Comparison of ENCODE assay signal across 11 cellular contexts in the genomic region with DNA sequence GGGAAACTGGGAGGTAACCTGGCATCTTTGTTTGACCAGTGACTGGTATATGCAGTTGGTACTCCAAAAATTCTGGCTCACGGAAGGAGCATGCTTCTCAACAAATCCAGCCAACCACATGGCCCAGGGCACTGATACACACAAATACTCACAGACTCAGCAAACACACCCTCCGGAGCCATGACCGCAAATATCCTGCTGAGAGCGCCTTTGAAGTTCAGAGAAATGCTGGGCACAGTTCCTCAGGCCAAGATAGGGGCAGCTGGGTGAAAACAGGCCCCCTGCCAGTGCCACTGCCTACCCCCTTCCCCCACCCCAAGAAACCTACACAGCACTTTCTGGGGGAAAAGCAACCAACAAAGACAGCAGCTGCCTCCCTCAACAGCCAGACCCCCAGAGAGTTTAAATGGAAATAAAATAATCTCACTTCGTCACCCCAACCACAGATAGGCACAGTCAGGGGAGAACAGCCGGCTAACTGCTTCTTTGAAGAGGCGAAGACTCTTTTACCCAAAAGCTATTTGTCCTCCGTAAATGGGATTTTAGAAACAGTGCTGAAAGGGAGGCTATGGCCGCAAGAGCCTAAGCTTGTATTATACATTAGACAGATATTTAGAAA.
DNase-seq lines count a peak whose midpoint lies in the region; ATAC-seq and TF ChIP-seq lines count a peak whose summit lies in the region.
"Had no signal": no experiment of that assay in that cellular context is flagged by ENCODE, and none has a peak within 500 bp of the region (broad histone marks: within the 10 kb centered on the region; RNA-seq: fewer than 3 reads in every experiment).

No MANE protein-coding gene starts in this region.

- H3K27ac ChIP-seq in SK-N-SH (ENCODE audit: low read depth in 2 of 2, low read length in 1 of 2): no peak overlapping the region

- no peaks in the 10 kb centered on the region for H3K9me3 ChIP-seq in SK-N-SH

- H3K9me3 Mint-ChIP-seq in stimulated activated effector memory CD8-positive, alpha-beta T cell treated with anti-CD3 and anti-CD28 coated beads, Interleukin-12 subunit alpha, Interleukin-12 subunit beta, amount 100 ng/mL, for 72 hours: no peaks in the 10 kb centered on the region

- peak; percentile 27 for ATAC-seq in stimulated activated effector memory CD8-positive, alpha-beta T cell treated with anti-CD3 and anti-CD28 coated beads, Interleukin-12 subunit alpha, Interleukin-12 subunit beta, amount 100 ng/mL, for 72 hours
- ATAC-seq in HG02763 (IDR thresholded peaks at IDR 0.05; ENCODE audit: unreplicated experiment): no peak
- no peak for ATAC-seq in GM18873 (IDR thresholded peaks at IDR 0.05; ENCODE audit: low FRiP score, unreplicated experiment)
- ATAC-seq: K562 had no signal

- no peaks in the 10 kb centered on the region for H3K36me3 Mint-ChIP-seq in stimulated activated effector memory CD8-positive, alpha-beta T cell treated with anti-CD3 and anti-CD28 coated beads, Interleukin-12 subunit alpha, Interleukin-12 subunit beta, amount 100 ng/mL, for 72 hours

- H3K4me3 ChIP-seq in SK-N-SH (ENCODE audit: low read depth in 2 of 2, low read length in 1 of 2): no peak overlapping the region
- H3K4me3 ChIP-seq: K562 had no signal

- H3F3A ChIP-seq in SK-N-SH (replicated peaks; ENCODE audit: insufficient read depth): no peaks in the 10 kb centered on the region

- no peaks in the 10 kb centered on the region for H3K36me3 ChIP-seq in SK-N-SH (replicated peaks in 1 of 2; ENCODE audit: control insufficient read depth in 1 of 2, insufficient read depth in 2 of 2, low read length in 1 of 2)

- 65% methylated on average over 6 of the region's 9 CpGs for WGBS in SK-N-SH (ENCODE audit: low lambda C conversion rate)

- no peaks in the 10 kb centered on the region for H3K9me2 ChIP-seq in SK-N-SH

- no peak overlapping the region for H3K4me3 Mint-ChIP-seq in stimulated activated effector memory CD8-positive, alpha-beta T cell treated with anti-CD3 and anti-CD28 coated beads, Interleukin-12 subunit alpha, Interleukin-12 subunit beta, amount 100 ng/mL, for 72 hours

- POLR2A ChIA-PET in SK-N-SH (lab: Yijun Ruan, JAX): no interaction called here

- no peak overlapping the region for H2AFZ ChIP-seq in SK-N-SH (ENCODE audit: low read depth)

- CTCF ChIA-PET in SK-N-SH (lab: Yijun Ruan, JAX): interaction anchor here (0.6 to 2.1 kb wide), 2 partner anchors 21 to 108 kb away, joined by 3 to 7 read pairs; no protein-coding TSS in a partner anchor

- no peak for TF ChIP-seq EP300 in SK-N-SH (IDR thresholded peaks at IDR 0.05; ENCODE audit: borderline replicate concordance in 1 of 2, low read depth in 1 of 2, low read length in 1 of 2)

- TF ChIP-seq CTCF in SK-N-SH (IDR thresholded peaks at IDR 0.05): no peak

- no peak overlapping the region for H3K9ac ChIP-seq in SK-N-SH

- no peak overlapping the region for H3K27ac Mint-ChIP-seq in stimulated activated effector memory CD8-positive, alpha-beta T cell treated with anti-CD3 and anti-CD28 coated beads, Interleukin-12 subunit alpha, Interleukin-12 subunit beta, amount 100 ng/mL, for 72 hours

- TF ChIP-seq RAD21 in SK-N-SH (IDR thresholded peaks at IDR 0.05; ENCODE audit: low read length): no peak

- no peaks in the 10 kb centered on the region for H3K27me3 ChIP-seq in SK-N-SH (ENCODE audit: insufficient read depth)

- no peak overlapping the region for H3K4me2 ChIP-seq in SK-N-SH

- H3K4me1 Mint-ChIP-seq in stimulated activated effector memory CD8-positive, alpha-beta T cell treated with anti-CD3 and anti-CD28 coated beads, Interleukin-12 subunit alpha, Interleukin-12 subunit beta, amount 100 ng/mL, for 72 hours: peaks cover 6% of the 10 kb centered on the region

- peaks cover 0 to 6% of the 10 kb centered on the region in 2 experiments; a peak in 1 of 4 replicates for H3K4me1 ChIP-seq in SK-N-SH (ENCODE audit: control insufficient read depth in 1 of 2, insufficient read depth in 2 of 2, low read depth in 1 of 2, low read length in 1 of 2)

- H4K20me1 ChIP-seq in SK-N-SH (ENCODE audit: insufficient read depth): no peaks in the 10 kb centered on the region

- H3K79me2 ChIP-seq in SK-N-SH (ENCODE audit: insufficient read depth): no peaks in the 10 kb centered on the region

- DNase-seq in activated CD8-positive, alpha-beta memory T cell treated with anti-CD3 and anti-CD28 coated beads for 24 hours: peak; percentile 56
- no peak for DNase-seq in activated CD8-positive, alpha-beta memory T cell treated with anti-CD3 and anti-CD28 coated beads, Interleukin-2, amount 50 U/mL, for 4 hours
- DNase-seq in NCI-H146 treated with DMSO at 0.1 percent for 48 hours (lab: John Stamatoyannopoulos, UW; ENCODE audit: unreplicated experiment): peak; percentile 28
- peak; percentile 82 for DNase-seq in astrocyte of the hippocampus (ENCODE audit: low read depth, low spot score)
- no peak for DNase-seq in stimulated activated effector memory CD8-positive, alpha-beta T cell treated with anti-CD3 and anti-CD28 coated beads, Interleukin-12 subunit alpha, Interleukin-12 subunit beta, amount 100 ng/mL, for 72 hours (ENCODE audit: low spot score in 2 of 2)
- no peak for DNase-seq in SK-N-SH
- DNase-seq: GF-D8, GOT3 had no signal

TF ChIP-seq in SK-N-SH, 30 proteins besides CTCF, POLR2A, EP300 and RAD21:
- TF ChIP-seq TCF12 (IDR thresholded peaks at IDR 0.05): no peak
- TF ChIP-seq, protein P1, sequence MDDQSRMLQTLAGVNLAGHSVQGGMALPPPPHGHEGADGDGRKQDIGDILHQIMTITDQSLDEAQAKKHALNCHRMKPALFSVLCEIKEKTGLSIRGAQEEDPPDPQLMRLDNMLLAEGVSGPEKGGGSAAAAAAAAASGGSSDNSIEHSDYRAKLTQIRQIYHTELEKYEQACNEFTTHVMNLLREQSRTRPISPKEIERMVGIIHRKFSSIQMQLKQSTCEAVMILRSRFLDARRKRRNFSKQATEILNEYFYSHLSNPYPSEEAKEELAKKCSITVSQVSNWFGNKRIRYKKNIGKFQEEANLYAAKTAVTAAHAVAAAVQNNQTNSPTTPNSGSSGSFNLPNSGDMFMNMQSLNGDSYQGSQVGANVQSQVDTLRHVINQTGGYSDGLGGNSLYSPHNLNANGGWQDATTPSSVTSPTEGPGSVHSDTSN (IDR thresholded peaks at IDR 0.05): no peak

Comparison
In these comparisons a context has a peak if more than half of its experiments do, and no peak if none do; other contexts are left out.
1. DNase-seq: peak in activated CD8-positive, alpha-beta memory T cell treated with anti-CD3 and anti-CD28 coated beads for 24 hours (single experiment), NCI-H146 treated with DMSO at 0.1 percent for 48 hours (single experiment) and astrocyte of the hippocampus (single experiment); none in activated CD8-positive, alpha-beta memory T cell treated with anti-CD3 and anti-CD28 coated beads, Interleukin-2, amount 50 U/mL, for 4 hours (single experiment), stimulated activated effector memory CD8-positive, alpha-beta T cell treated with anti-CD3 and anti-CD28 coated beads, Interleukin-12 subunit alpha, Interleukin-12 subunit beta, amount 100 ng/mL, for 72 hours (0 of 2) and SK-N-SH (single experiment).